Comparison of ENCODE assay signal across 25 cellular contexts in the genomic region with DNA sequence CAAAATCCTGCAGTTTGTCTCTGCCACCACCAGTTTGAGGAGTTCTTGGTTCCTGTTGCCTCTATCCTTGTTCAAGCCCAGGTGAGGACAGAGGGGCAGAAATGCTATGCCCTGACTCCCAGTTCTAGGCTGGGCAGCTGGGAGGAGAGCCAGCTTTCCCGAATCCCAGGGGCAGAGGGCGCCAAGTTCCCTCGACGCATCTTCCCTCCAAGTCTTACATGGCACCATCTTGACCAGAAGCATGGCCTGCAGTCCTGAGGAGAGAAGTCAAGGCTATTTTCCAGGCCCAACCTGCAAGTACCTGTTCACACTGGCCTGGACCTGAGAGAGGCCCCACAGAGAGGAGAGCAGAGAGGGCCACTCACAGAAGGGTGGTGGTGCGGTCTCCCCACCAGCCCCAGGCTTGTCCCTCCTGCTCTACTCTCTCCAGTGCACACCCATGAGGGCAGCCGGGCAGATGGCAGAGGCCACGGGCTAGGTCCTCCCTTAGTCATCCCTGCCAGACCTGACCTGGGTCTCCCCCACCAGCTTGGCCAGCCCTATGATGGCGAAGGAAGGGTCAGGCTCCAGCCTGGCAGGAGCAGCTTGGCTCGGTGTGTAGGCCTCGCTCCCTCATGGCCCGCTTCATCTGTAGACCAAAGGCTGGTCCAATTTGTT.
"Had no signal": no experiment of that assay in that cellular context is flagged by ENCODE, and none has a peak within 500 bp of the region (broad histone marks: within the 10 kb centered on the region; RNA-seq: fewer than 3 reads in every experiment).

No MANE protein-coding gene starts in this region.

- H3K27me3 Mint-ChIP-seq: activated B cell treated with CpG ODN at 0.5 μM for 24 hours had no signal

- H3K36me3 Mint-ChIP-seq: neural progenitor cell had no signal

- H3K4me3 Mint-ChIP-seq: activated B cell treated with CpG ODN at 0.5 μM for 24 hours; activated CD4-positive, alpha-beta T cell treated with anti-CD3 and anti-CD28 coated beads for 36 hours; activated naive CD8-positive, alpha-beta T cell; activated T-cell treated with anti-CD3 and anti-CD28 coated beads, Interleukin-2, amount 50 U/mL, for 4 hours; effector memory CD8-positive, alpha-beta T cell; neural progenitor cell; T-helper 1 cell treated with Interleukin-12 subunit alpha and Interleukin-12 subunit beta and Interleukin-4 antibody, amounts not matched to agents 30 μg/mL and 1 μg/mL, for 36 hours had no signal

- H3K4me2 ChIP-seq: neural progenitor cell had no signal

- H3K4me3 ChIP-seq: adrenal gland, ascending aorta, esophagus muscularis mucosa, neural progenitor cell, prostate gland, spleen had no signal

- H3K27ac Mint-ChIP-seq: activated B cell treated with CpG ODN at 0.5 μM for 24 hours; activated CD4-positive, alpha-beta T cell treated with anti-CD3 and anti-CD28 coated beads for 36 hours; activated naive CD8-positive, alpha-beta T cell; activated T-helper 2 cell treated with anti-CD3 and anti-CD28 coated beads, Interferon-gamma antibody, Interleukin-2, Interleukin-4, amounts not matched to agents 10 μg/mL and 5 μg/mL and 100 μg/mL, durations not matched to agents 14 hours and 24 hours and 36 hours; effector memory CD8-positive, alpha-beta T cell; neural progenitor cell; T-helper 1 cell treated with Interleukin-12 subunit alpha and Interleukin-12 subunit beta and Interleukin-4 antibody, amounts not matched to agents 30 μg/mL and 1 μg/mL, for 36 hours had no signal

- H3K27me3 ChIP-seq: adrenal gland, ascending aorta, brain microvascular endothelial cell, esophagus muscularis mucosa had no signal

- H2AFZ ChIP-seq: neural progenitor cell had no signal

- H3K9me3 ChIP-seq: adrenal gland, ascending aorta, esophagus muscularis mucosa, prostate gland had no signal

- H3K27ac ChIP-seq: adrenal gland, ascending aorta, brain microvascular endothelial cell, neural progenitor cell, prostate gland, spleen had no signal

- DNase-seq: activated B cell treated with CpG ODN at 0.5 μM for 24 hours; activated CD4-positive, alpha-beta T cell treated with anti-CD3 and anti-CD28 coated beads for 36 hours; activated CD4-positive, alpha-beta T cell treated with anti-CD3 and anti-CD28 coated beads, Interleukin-2, amount 50 U/mL, for 4 hours; activated CD8-positive, alpha-beta memory T cell treated with anti-CD3 and anti-CD28 coated beads, Interleukin-2, amount 50 U/mL, for 48 hours; activated naive CD4-positive, alpha-beta T cell; activated T-cell treated with anti-CD3 and anti-CD28 coated beads, Interleukin-2, amount 50 U/mL, for 4 hours; adrenal gland; brain microvascular endothelial cell; central memory CD4-positive, alpha-beta T cell; effector memory CD8-positive, alpha-beta T cell; glutamatergic neuron; hippocampal formation; left ventricle myocardium superior; mammary epithelial cell; spleen; stimulated activated CD4-positive, alpha-beta T cell treated with anti-CD3 and anti-CD28 coated beads, Interleukin-4, amount 100 ng/mL, for 1 hour; stimulated activated naive CD4-positive, alpha-beta T cell treated with Interleukin-2 at 50 U/mL for 16 hours; T1000 had no signal

- H3K9me3 Mint-ChIP-seq: activated T-helper 2 cell treated with anti-CD3 and anti-CD28 coated beads, Interferon-gamma antibody, Interleukin-2, Interleukin-4, amounts not matched to agents 10 μg/mL and 5 μg/mL and 100 μg/mL, durations not matched to agents 14 hours and 24 hours and 36 hours; neural progenitor cell had no signal

- ATAC-seq: activated CD4-positive, alpha-beta T cell treated with anti-CD3 and anti-CD28 coated beads for 36 hours; activated T-cell treated with anti-CD3 and anti-CD28 coated beads, Interleukin-2, amount 50 U/mL, for 4 hours; effector memory CD8-positive, alpha-beta T cell; left ventricle myocardium superior had no signal

- H3K36me3 ChIP-seq: adrenal gland, ascending aorta, brain microvascular endothelial cell, esophagus muscularis mucosa, neural progenitor cell, prostate gland, spleen had no signal
